In the genomic region with DNA sequence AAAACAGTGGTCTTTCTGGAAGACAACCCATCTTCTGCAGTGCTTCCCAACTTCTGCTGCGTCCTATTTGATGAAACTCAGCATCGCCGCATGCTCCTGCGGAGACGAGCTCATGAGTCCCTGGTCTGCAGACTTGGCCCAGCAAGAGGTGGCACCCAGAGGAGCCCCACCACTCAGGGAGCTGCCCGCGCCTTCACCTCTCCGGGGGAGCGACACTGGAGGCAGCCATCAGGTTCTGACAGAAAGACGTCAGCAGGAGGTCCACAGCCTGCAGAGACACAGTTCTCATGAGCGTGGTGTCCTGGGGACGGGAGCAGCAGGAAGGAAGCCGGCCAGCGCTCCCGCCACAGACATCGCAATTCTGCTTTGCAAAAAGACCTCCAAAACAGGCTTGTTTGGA, we compare ENCODE assay signal across 20 cellular contexts.
"Had no signal": no experiment of that assay in that cellular context is flagged by ENCODE, and none has a peak within 500 bp of the region (broad histone marks: within the 10 kb centered on the region; RNA-seq: fewer than 3 reads in every experiment).

No MANE protein-coding gene starts in this region.

- H3K4me1 ChIP-seq: esophagus muscularis mucosa, foreskin keratinocyte, gastroesophageal sphincter had no signal

- H3K27ac ChIP-seq: coronary artery, dorsolateral prefrontal cortex, esophagus muscularis mucosa, foreskin keratinocyte, gastroesophageal sphincter, heart left ventricle, hepatocyte, left lung, lower lobe of right lung had no signal

- H3K27ac Mint-ChIP-seq: immature natural killer cell had no signal

- H3K4me2 ChIP-seq: hepatocyte had no signal

- H2AFZ ChIP-seq: hepatocyte had no signal

- H3K27me3 ChIP-seq: dorsolateral prefrontal cortex, esophagus muscularis mucosa, foreskin keratinocyte, gastroesophageal sphincter, heart left ventricle, hepatocyte, left lung had no signal

- DNase-seq: dermis blood vessel endothelial cell; dorsolateral prefrontal cortex; effector CD4-positive, alpha-beta T cell; effector memory CD4-positive, alpha-beta T cell; foreskin keratinocyte; heart left ventricle; hypothalamus; immature natural killer cell; islet precursor cell; kidney; left cardiac atrium; left lung; left ventricle myocardium superior; lower lobe of right lung; mesendoderm; midbrain had no signal

- H3K9me3 Mint-ChIP-seq: immature natural killer cell had no signal

- H3K4me3 Mint-ChIP-seq: immature natural killer cell had no signal

- H3K79me2 ChIP-seq: hepatocyte had no signal

- H3K4me3 ChIP-seq: coronary artery, dorsolateral prefrontal cortex, esophagus muscularis mucosa, gastroesophageal sphincter, heart left ventricle, hepatocyte, left lung, lower lobe of right lung had no signal

- H3K9me3 ChIP-seq: esophagus muscularis mucosa, gastroesophageal sphincter, heart left ventricle, left lung, lower lobe of right lung had no signal

- H3K36me3 ChIP-seq: esophagus muscularis mucosa, gastroesophageal sphincter, lower lobe of right lung had no signal
